15 cellular contexts compared by ENCODE assay signal in genomic region chr5:78601622-78602314, GRCh38. TPM values are rescaled to one million over a fixed set of nuclear protein-coding genes. Genes with fewer than 3 reads are reported as not detected.
DNase-seq lines count a peak whose midpoint lies in the region; ATAC-seq and TF ChIP-seq lines count a peak whose summit lies in the region.
"Had no signal": no experiment of that assay in that cellular context is flagged by ENCODE, and none has a peak within 500 bp of the region (broad histone marks: within the 10 kb centered on the region; RNA-seq: fewer than 3 reads in every experiment).

No MANE protein-coding gene starts in this region.

- POLR2A ChIA-PET in activated CD4-positive, alpha-beta T cell treated with anti-CD3 and anti-CD28 coated beads for 36 hours (lab: Charles Lee), result no interaction called here

- H3K27me3 Mint-ChIP-seq in progenitor cell of endocrine pancreas, result no peaks in the 10 kb centered on the region
- peaks cover 2% of the 10 kb centered on the region for H3K27me3 Mint-ChIP-seq in activated CD4-positive, alpha-beta T cell treated with anti-CD3 and anti-CD28 coated beads for 36 hours
- no peaks in the 10 kb centered on the region for H3K27me3 Mint-ChIP-seq in stimulated activated naive CD8-positive, alpha-beta T cell treated with anti-CD3 and anti-CD28 coated beads, Interleukin-15, amount 100 ng/mL, for 72 hours
- H3K27me3 Mint-ChIP-seq: stimulated activated naive B cell treated with anti-CD40 and anti-IgM and Interleukin-4, amounts not matched to agents 10 μg/mL and 1 μg/mL and 100 μg/mL, for 72 hours had no signal

- peaks cover 31% of the 10 kb centered on the region for H3K4me1 Mint-ChIP-seq in progenitor cell of endocrine pancreas (ENCODE audit: low read depth)
- H3K4me1 Mint-ChIP-seq in activated CD4-positive, alpha-beta T cell treated with anti-CD3 and anti-CD28 coated beads for 36 hours, result no peaks in the 10 kb centered on the region
- H3K4me1 Mint-ChIP-seq in stimulated activated naive CD8-positive, alpha-beta T cell treated with anti-CD3 and anti-CD28 coated beads, Interleukin-15, amount 100 ng/mL, for 72 hours, result no peaks in the 10 kb centered on the region
- H3K4me1 Mint-ChIP-seq: central memory CD8-positive, alpha-beta T cell had no signal

- H3K36me3 Mint-ChIP-seq in progenitor cell of endocrine pancreas (ENCODE audit: insufficient read depth), result peaks cover 1% of the 10 kb centered on the region
- no peaks in the 10 kb centered on the region for H3K36me3 Mint-ChIP-seq in activated CD4-positive, alpha-beta T cell treated with anti-CD3 and anti-CD28 coated beads for 36 hours (ENCODE audit: low read depth)

- DNase-seq in DMS53 (lab: John Stamatoyannopoulos, UW) (peak; percentile 68), LHCN-M2 (ENCODE audit: low read depth) (peak; percentile 75), fibroblast of mammary gland (ENCODE audit: low read depth) (peak; percentile 85), progenitor cell of endocrine pancreas (ENCODE audit: low spot score, unreplicated experiment) (no peak), inferior parietal cortex (ENCODE audit: extremely low spot score) (no peak), GM03348 (ENCODE audit: low spot score) (no peak)
- DNase-seq in activated CD4-positive, alpha-beta T cell treated with anti-CD3 and anti-CD28 coated beads for 36 hours, result no peak
- DNase-seq in stimulated activated naive CD8-positive, alpha-beta T cell treated with anti-CD3 and anti-CD28 coated beads, Interleukin-15, amount 100 ng/mL, for 72 hours, result no peak
- DNase-seq: activated naive CD4-positive, alpha-beta T cell treated with anti-CD3 and anti-CD28 coated beads for 36 hours; NCI-H1092; NCI-H226; stimulated activated CD4-positive, alpha-beta T cell treated with anti-CD3 and anti-CD28 coated beads, Interleukin-2, amount 100 ng/mL, for 24 hours; stimulated activated naive B cell treated with anti-CD40 and anti-IgM and Interleukin-4, amounts not matched to agents 10 μg/mL and 1 μg/mL and 100 μg/mL, for 72 hours had no signal

- no peak for ATAC-seq in activated CD4-positive, alpha-beta T cell treated with anti-CD3 and anti-CD28 coated beads for 36 hours
- no peak for ATAC-seq in stimulated activated naive CD8-positive, alpha-beta T cell treated with anti-CD3 and anti-CD28 coated beads, Interleukin-15, amount 100 ng/mL, for 72 hours
- ATAC-seq: stimulated activated naive B cell treated with anti-CD40 and anti-IgM and Interleukin-4, amounts not matched to agents 10 μg/mL and 1 μg/mL and 100 μg/mL, for 72 hours had no signal

- TF ChIP-seq CTCF in fibroblast of mammary gland (conservative IDR thresholded peaks at IDR 0.05; ENCODE audit: control insufficient read depth, insufficient read depth, low read depth, low read length), result no peak
- no peak for TF ChIP-seq CTCF in progenitor cell of endocrine pancreas (IDR thresholded peaks at IDR 0.05; ENCODE audit: unreplicated experiment)

- H3K27ac Mint-ChIP-seq in progenitor cell of endocrine pancreas, result peak overlapping the region; percentile 94
- no peak overlapping the region for H3K27ac Mint-ChIP-seq in activated CD4-positive, alpha-beta T cell treated with anti-CD3 and anti-CD28 coated beads for 36 hours
- no peak overlapping the region for H3K27ac Mint-ChIP-seq in stimulated activated naive CD8-positive, alpha-beta T cell treated with anti-CD3 and anti-CD28 coated beads, Interleukin-15, amount 100 ng/mL, for 72 hours
- H3K27ac Mint-ChIP-seq: activated naive CD4-positive, alpha-beta T cell treated with anti-CD3 and anti-CD28 coated beads for 36 hours; stimulated activated naive B cell treated with anti-CD40 and anti-IgM and Interleukin-4, amounts not matched to agents 10 μg/mL and 1 μg/mL and 100 μg/mL, for 72 hours had no signal

- no peak overlapping the region for H3K4me3 ChIP-seq in fibroblast of mammary gland (ENCODE audit: control insufficient read depth, low read depth, low read length)
- H3K4me3 ChIP-seq: BLaER1 treated with 17β-estradiol and CSF1 and Interleukin-3, amounts not matched to agents 10 nM and 100 nM had no signal

- intact Hi-C loops in activated CD4-positive, alpha-beta T cell treated with anti-CD3 and anti-CD28 coated beads for 36 hours (cut with DNase I, micrococcal nuclease), result no loop called here

- no peaks in the 10 kb centered on the region for H3K9me3 Mint-ChIP-seq in progenitor cell of endocrine pancreas (ENCODE audit: low read depth)
- no peaks in the 10 kb centered on the region for H3K9me3 Mint-ChIP-seq in activated CD4-positive, alpha-beta T cell treated with anti-CD3 and anti-CD28 coated beads for 36 hours (ENCODE audit: low read depth)
- H3K9me3 Mint-ChIP-seq in stimulated activated naive CD8-positive, alpha-beta T cell treated with anti-CD3 and anti-CD28 coated beads, Interleukin-15, amount 100 ng/mL, for 72 hours, result no peaks in the 10 kb centered on the region
- H3K9me3 Mint-ChIP-seq: activated naive CD4-positive, alpha-beta T cell treated with anti-CD3 and anti-CD28 coated beads for 36 hours; central memory CD8-positive, alpha-beta T cell; stimulated activated naive B cell treated with anti-CD40 and anti-IgM and Interleukin-4, amounts not matched to agents 10 μg/mL and 1 μg/mL and 100 μg/mL, for 72 hours had no signal

- H3K4me3 Mint-ChIP-seq in progenitor cell of endocrine pancreas (ENCODE audit: low read depth), result peak overlapping the region; percentile 4
- H3K4me3 Mint-ChIP-seq in activated CD4-positive, alpha-beta T cell treated with anti-CD3 and anti-CD28 coated beads for 36 hours, result no peak overlapping the region
- no peak overlapping the region for H3K4me3 Mint-ChIP-seq in stimulated activated naive CD8-positive, alpha-beta T cell treated with anti-CD3 and anti-CD28 coated beads, Interleukin-15, amount 100 ng/mL, for 72 hours
- H3K4me3 Mint-ChIP-seq: activated naive CD4-positive, alpha-beta T cell treated with anti-CD3 and anti-CD28 coated beads for 36 hours; central memory CD8-positive, alpha-beta T cell; stimulated activated naive B cell treated with anti-CD40 and anti-IgM and Interleukin-4, amounts not matched to agents 10 μg/mL and 1 μg/mL and 100 μg/mL, for 72 hours had no signal

- CTCF ChIA-PET in activated CD4-positive, alpha-beta T cell treated with anti-CD3 and anti-CD28 coated beads for 36 hours (lab: Charles Lee), result no interaction called here

RNA-seq across cellular contexts. Expression of gene LHFPL2, which starts 46.8 kb away (rescaled TPM):
- total RNA-seq in LHCN-M2 (2014; rRNA removed) (97.3 and 104 TPM in 2 replicates), progenitor cell of endocrine pancreas (15.0 and 18.3 TPM in 2 replicates)
- polyA plus RNA-seq in LHCN-M2 (2012), result 26.3 TPM
- total RNA-seq in activated CD4-positive, alpha-beta T cell treated with anti-CD3 and anti-CD28 coated beads for 36 hours, result under 1 TPM; 0.14 to 0.21 TPM
- total RNA-seq: activated naive CD4-positive, alpha-beta T cell treated with anti-CD3 and anti-CD28 coated beads for 36 hours had no signal

Comparison
In these comparisons a context has a peak if more than half of its experiments do, and no peak if none do; other contexts are left out.
1. DNase-seq: peak in DMS53 (single experiment), LHCN-M2 (single experiment) and fibroblast of mammary gland (single experiment); none in progenitor cell of endocrine pancreas (single experiment), activated CD4-positive, alpha-beta T cell treated with anti-CD3 and anti-CD28 coated beads for 36 hours (single experiment), stimulated activated naive CD8-positive, alpha-beta T cell treated with anti-CD3 and anti-CD28 coated beads, Interleukin-15, amount 100 ng/mL, for 72 hours (0 of 2), inferior parietal cortex (single experiment) and GM03348 (single experiment).
2. RNA of gene LHFPL2, which starts 46.8 kb away (total RNA-seq): 97.3 to 104 TPM in LHCN-M2 and 15.0 to 18.3 TPM in progenitor cell of endocrine pancreas; 0.14 to 0.21 TPM in activated CD4-positive, alpha-beta T cell treated with anti-CD3 and anti-CD28 coated beads for 36 hours; every median in the first group is over 10 times any median in the second.